ENCODE assay signal across 8 cellular contexts in the genomic region with DNA sequence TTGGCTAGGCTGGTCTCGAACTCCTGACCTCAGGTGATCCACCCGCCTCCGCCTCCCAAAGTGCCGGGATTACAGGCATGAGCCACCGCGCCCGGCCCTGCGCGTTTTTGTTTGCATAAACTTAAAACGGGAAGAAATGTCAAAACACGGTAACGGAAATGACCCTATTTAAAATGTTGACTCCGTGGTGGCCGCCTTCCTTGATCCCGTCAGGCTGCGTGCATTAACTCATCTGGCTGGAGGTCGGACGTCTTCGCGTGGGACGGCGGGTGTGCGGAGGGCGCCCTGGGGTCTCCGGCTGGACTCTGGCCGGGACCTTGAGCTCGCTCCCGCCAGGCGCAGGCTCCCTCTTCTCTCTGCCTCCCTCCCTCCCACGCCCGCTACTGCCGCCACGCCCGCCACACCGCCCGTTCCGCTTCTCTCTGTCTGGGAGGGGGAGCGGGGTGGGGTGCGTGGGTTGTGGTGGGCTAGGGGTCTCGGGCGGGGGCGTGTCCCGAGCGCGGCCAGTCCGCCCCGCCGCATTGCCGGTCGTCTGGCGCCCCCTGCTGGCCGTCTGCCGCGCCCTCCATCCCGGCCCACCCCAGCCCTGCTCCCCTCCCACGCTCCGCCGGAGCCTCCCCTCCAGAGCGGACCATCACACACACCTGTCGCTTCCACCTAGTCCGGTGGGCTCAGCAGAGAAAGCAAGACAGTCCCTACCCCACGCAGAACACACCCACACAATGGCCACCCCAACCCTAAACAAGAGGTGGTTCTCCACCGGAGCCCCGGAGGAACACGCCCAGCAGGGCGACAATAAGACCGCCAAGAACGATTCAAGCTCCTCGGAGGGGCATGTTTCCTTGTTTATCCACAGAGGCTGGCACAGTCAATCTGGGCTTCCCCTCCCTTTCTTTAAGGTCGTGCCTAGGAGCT. TPM values are rescaled to one million over a fixed set of nuclear protein-coding genes. Genes with fewer than 3 reads are reported as not detected.
DNase-seq lines count a peak whose midpoint lies in the region; ATAC-seq and TF ChIP-seq lines count a peak whose summit lies in the region.

No MANE protein-coding gene starts in this region.

- 0 to 1% methylated on average over 3 to 21 of the region's 70 CpGs for WGBS in gastroesophageal sphincter (ENCODE audit: low coverage in 1 of 2), 2 donors
- 1% methylated on average over 43 of the region's 70 CpGs for WGBS in suprapubic skin

- DNase-seq in GM12865 (ENCODE audit: low read depth), result peak; percentile 74
- peak; percentile 34 for DNase-seq in RPMI7951 (ENCODE audit: low read depth)
- peak; percentile 82 for DNase-seq in activated gamma-delta T cell treated with Interleukin-2 at 50 U/mL for 16 hours
- peak; percentile 70 for DNase-seq in omental fat pad (ENCODE audit: low spot score)
- peak in 1 of 2 donors; percentile 82 for DNase-seq in suprapubic skin (ENCODE audit: low spot score in 2 of 2)

- TF ChIP-seq CTCF in GM12865 (IDR thresholded peaks at IDR 0.05; ENCODE audit: insufficient read depth, low read depth, low read length, missing control alignments) (peak; percentile 85), gastroesophageal sphincter (IDR thresholded peaks at IDR 0.05) (peak; percentile 81 to 100 (median 90)), omental fat pad (IDR thresholded peaks at IDR 0.05) (peak in 2 of 3 donors; percentile 58 to 65), suprapubic skin (IDR thresholded peaks at IDR 0.05) (peak; percentile 44 to 94)

- H3K27me3 ChIP-seq in gastroesophageal sphincter (peaks cover 7% of the 10 kb centered on the region), suprapubic skin (no peaks in the 10 kb centered on the region)

- no peak for TF ChIP-seq EP300 in gastroesophageal sphincter (IDR thresholded peaks at IDR 0.05)
- no peak for TF ChIP-seq EP300 in suprapubic skin (IDR thresholded peaks at IDR 0.05)

- H3K4me3 ChIP-seq in GM12865 (ENCODE audit: low read depth, low read length) (peak overlapping the region; percentile 69), gastroesophageal sphincter (peak overlapping the region; percentile 42 to 65), suprapubic skin (peak overlapping the region; percentile 81)

- H3K9me3 ChIP-seq in gastroesophageal sphincter, result no peaks in the 10 kb centered on the region
- H3K9me3 ChIP-seq in suprapubic skin, result no peaks in the 10 kb centered on the region

- TF ChIP-seq POLR2A in gastroesophageal sphincter (IDR thresholded peaks at IDR 0.05), result no peak
- TF ChIP-seq POLR2A in suprapubic skin (IDR thresholded peaks at IDR 0.05), result no peak

- H3K4me1 ChIP-seq in gastroesophageal sphincter (peaks cover 0 to 16% (median 4%) of the 10 kb centered on the region in 3 donors), suprapubic skin (peaks cover 18% of the 10 kb centered on the region)

- H3K36me3 ChIP-seq in gastroesophageal sphincter, result no peaks in the 10 kb centered on the region
- no peaks in the 10 kb centered on the region for H3K36me3 ChIP-seq in suprapubic skin

- peak overlapping the region in 1 of 4 donors; percentile 55 for H3K27ac ChIP-seq in gastroesophageal sphincter
- H3K27ac ChIP-seq in suprapubic skin, result no peak overlapping the region

- ATAC-seq in HG03045 (IDR thresholded peaks at IDR 0.05; ENCODE audit: unreplicated experiment), result peak; percentile 52
- ATAC-seq in gastroesophageal sphincter, result peak; percentile 86
- ATAC-seq in omental fat pad (ENCODE audit: low FRiP score), result peak; percentile 77
- ATAC-seq in HG03139 (IDR thresholded peaks at IDR 0.05; ENCODE audit: unreplicated experiment), result no peak

RNA-seq across cellular contexts. Expression of gene CCDC42, which starts 1.2 kb away (rescaled TPM):
- total RNA-seq in RPMI7951 (2014; rRNA removed; shearing (Covaris generic)), result not detected in 2 replicates
- total RNA-seq in gastroesophageal sphincter, result not detected
- total RNA-seq in omental fat pad, result not detected
- total RNA-seq in suprapubic skin, result not detected

RNA-seq across cellular contexts. Expression of gene SPDYE4, which starts 12.5 kb away (rescaled TPM):
- total RNA-seq in RPMI7951 (2014; rRNA removed; shearing (Covaris generic)), result not detected in 2 replicates
- total RNA-seq in gastroesophageal sphincter (not detected), omental fat pad (not detected), suprapubic skin (not detected)

RNA-seq across cellular contexts. Expression of gene MFSD6L, which starts 53.3 kb away (rescaled TPM):
- total RNA-seq in RPMI7951 (2014; rRNA removed; shearing (Covaris generic)), result not detected in 2 replicates
- under 1 TPM in 1 of 4 donors, not detected in 3; 0.12 TPM for total RNA-seq in gastroesophageal sphincter
- total RNA-seq in omental fat pad, result under 1 TPM in 2 of 4 donors, not detected in 2; 0.24 to 0.25 TPM
- 1 to 10 TPM in 1 of 4 donors, under 1 TPM in 3; 0.26 to 1.0 (median 0.65) TPM for total RNA-seq in suprapubic skin
